8 cellular contexts compared by ENCODE assay signal in genomic region chr5:4868140-4868735, GRCh38.
A peak's percentile ranks its signal among the peaks of the same experiment; 100 is the strongest.
DNase-seq lines count a peak whose midpoint lies in the region; ATAC-seq, FAIRE-seq and TF ChIP-seq lines count a peak whose summit lies in the region.

No MANE protein-coding gene starts in this region.

- H3K4me3 ChIP-seq in GM06990 (replicated peaks; ENCODE audit: low read depth, low read length) = no peak overlapping the region
- H3K4me3 ChIP-seq in PC-9 = no peak overlapping the region
- H3K4me3 ChIP-seq in mammary epithelial cell (replicated peaks in 1 of 3; ENCODE audit: insufficient read depth in 1 of 3, low read depth in 2 of 3, low read length in 3 of 3) = no peak overlapping the region
- H3K4me3 ChIP-seq in HepG2 (replicated peaks in 1 of 3; ENCODE audit: insufficient read depth in 1 of 3, low read depth in 2 of 3, low read length in 3 of 3) = no peak overlapping the region

- CTCF ChIA-PET in PC-9 (lab: Charles Lee) (interaction anchor here (0.6 to 1.0 kb wide), 3 partner anchors 8 to 555 kb away, joined by 3 to 8 read pairs (median 4); no protein-coding TSS in a partner anchor), mammary epithelial cell (lab: Charles Lee; ENCODE audit: low non-redundant PET) (interaction anchor here (0.7 kb wide), 1 partner anchor 522 kb away, joined by 6 read pairs; no protein-coding TSS in a partner anchor), HepG2 (lab: Yijun Ruan, JAX; ENCODE audit: low intra/inter-chr PET ratio, low total read pairs) (interaction anchor here (1.5 kb wide), 1 partner anchor 550 kb away, joined by 15 read pairs; no protein-coding TSS in a partner anchor)

- H3K27ac ChIP-seq in PC-9 (no peak overlapping the region), mammary epithelial cell (ENCODE audit: insufficient read depth, low read depth, low read length) (no peak overlapping the region), HepG2 (ENCODE audit: extremely low read length, insufficient read depth, low read length) (no peak overlapping the region)

- H4K20me1 ChIP-seq in PC-9 (ENCODE audit: insufficient read depth) (no peaks in the 10 kb centered on the region), mammary epithelial cell (ENCODE audit: insufficient read depth, low read length) (no peaks in the 10 kb centered on the region), HepG2 (ENCODE audit: insufficient read depth, low read length) (no peaks in the 10 kb centered on the region)

- H3K9ac ChIP-seq in mammary epithelial cell (ENCODE audit: insufficient read depth, low read length) = no peak overlapping the region
- no peak overlapping the region for H3K9ac ChIP-seq in HepG2 (ENCODE audit: insufficient read depth, low read depth, low read length)

- 13% methylated on average over 8 of the region's 9 CpGs for WGBS in mammary epithelial cell (ENCODE audit: low coverage, missing lambda C conversion rate)
- 7% methylated on average over 9 of the region's 9 CpGs for WGBS in HepG2 (ENCODE audit: low lambda C conversion rate)

- H2AFZ ChIP-seq in PC-9 (no peak overlapping the region), mammary epithelial cell (ENCODE audit: low read depth, low read length) (no peak overlapping the region), HepG2 (ENCODE audit: low read length) (no peak overlapping the region)

- POLR2A ChIA-PET in PC-9 (lab: Charles Lee; ENCODE audit: unreplicated experiment) (interaction anchor here (0.6 kb wide), 1 partner anchor 133 kb away, joined by 3 read pairs; no protein-coding TSS in a partner anchor), HepG2 (lab: Yijun Ruan, JAX) (no interaction called here)

- no peaks in the 10 kb centered on the region for H3K9me2 ChIP-seq in PC-9 (ENCODE audit: insufficient read depth)

- BruUV-seq in PC-9 (replicated peaks; lab: Mats Ljungman, UMichigan) (no TSS peak), mammary epithelial cell (replicated peaks; lab: Mats Ljungman, UMichigan) (no TSS peak), HepG2 (replicated peaks; lab: Mats Ljungman, UMichigan) (no TSS peak)

- no peak for TF ChIP-seq EP300 in HepG2 (IDR thresholded peaks at IDR 0.05; ENCODE audit: low read depth in 2 of 2, low read length in 2 of 2)
- no peak for TF ChIP-seq EP300 in HepG2 (CRISPR knock-in tag; IDR thresholded peaks at IDR 0.05; ENCODE audit: borderline replicate concordance)

- H3K9me3 ChIP-seq in PC-9 (ENCODE audit: insufficient read depth, low read depth) (peaks cover 3% of the 10 kb centered on the region; the same call in 1 of the 2 replicates), mammary epithelial cell (replicated peaks; ENCODE audit: insufficient read depth, low read length) (no peaks in the 10 kb centered on the region), HepG2 (ENCODE audit: low read length) (no peaks in the 10 kb centered on the region)

- in situ Hi-C loops in mammary epithelial cell (cut with MboI; ENCODE audit: low sequenced_read_pairs in 2 of 2) (no loop called here), HepG2 (cut with HindIII; ENCODE audit: extremely low pct_ligation_motif_present, low pct_unique_long_range_greater_than_20kb) (no loop called here)

- ATAC-seq in HG03354 (IDR thresholded peaks at IDR 0.05; ENCODE audit: poor library complexity, severe bottlenecking, unreplicated experiment) = peak; percentile 72
- peak; percentile 87 for ATAC-seq in HepG2
- no peak for ATAC-seq in GM18858 (IDR thresholded peaks at IDR 0.05; ENCODE audit: unreplicated experiment)

- 0 out of 2 replicates have a peak, but pooled peaks have one; percentile 44 for TF ChIP-seq RAD21 in HepG2 (CRISPR knock-in tag; IDR thresholded peaks at IDR 0.05)

- intact Hi-C loops in PC-9 (cut with micrococcal nuclease; ENCODE audit: unreplicated experiment) (loop anchor here (1.0 to 5.0 kb wide), 3 partner anchors 274 to 625 kb away; partner anchors contain the start of gene ADAMTS16), mammary epithelial cell (cut with micrococcal nuclease) (loop anchor here (10.0 kb wide), 3 partner anchors 163 to 1263 kb away; no protein-coding TSS in a partner anchor), HepG2 (cut with micrococcal nuclease; ENCODE audit: unreplicated experiment) (loop anchor here (1.0 kb wide), 1 partner anchor 74 kb away; no protein-coding TSS in a partner anchor)

- no peak for TF ChIP-seq POLR2A in HepG2 (IDR thresholded peaks at IDR 0.05; ENCODE audit: insufficient read depth in 1 of 2, low read depth in 2 of 2, low read length in 2 of 2)

- H3K4me2 ChIP-seq in PC-9 (no peak overlapping the region), mammary epithelial cell (ENCODE audit: insufficient read depth, low read depth, low read length) (no peak overlapping the region), HepG2 (ENCODE audit: low read depth, low read length) (no peak overlapping the region)

- TF ChIP-seq CTCF in GM06990 (IDR thresholded peaks at IDR 0.05; ENCODE audit: insufficient read depth, low read length, poor library complexity, severe bottlenecking) (peak; percentile 83), PC-9 (conservative IDR thresholded peaks at IDR 0.05) (peak; percentile 98), mammary epithelial cell (conservative IDR thresholded peaks at IDR 0.05 in 1 of 2, IDR thresholded peaks at IDR 0.05 in 1 of 2; ENCODE audit: extremely low read depth in 1 of 2, insufficient read depth in 1 of 2, low read depth in 1 of 2, low read length in 2 of 2) (peak; percentile 88 to 95), HepG2 (CRISPR knock-in tag; IDR thresholded peaks at IDR 0.05) (peak; percentile 76)

- dilution Hi-C loops in mammary epithelial cell (cut with HindIII; ENCODE audit: low sequenced_read_pairs) = no loop called here

- H3K4me1 ChIP-seq in PC-9 (replicated peaks; ENCODE audit: insufficient read depth) (no peaks in the 10 kb centered on the region), mammary epithelial cell (ENCODE audit: insufficient read depth, low read length) (no peaks in the 10 kb centered on the region), HepG2 (ENCODE audit: insufficient read depth, low read length) (no peaks in the 10 kb centered on the region)

- H3F3A ChIP-seq in PC-9 (ENCODE audit: insufficient read depth, low read depth) = no peaks in the 10 kb centered on the region

- DNase-seq in AG08395 (ENCODE audit: low spot score) = peak; percentile 71
- no peak for DNase-seq in GM06990 (ENCODE audit: extremely low read depth, insufficient read length)
- peak; percentile 42 to 75 for DNase-seq in PC-9
- DNase-seq in mammary epithelial cell = peak; percentile 23
- peak; percentile 42 for DNase-seq in HepG2 (ENCODE audit: low spot score)
- DNase-seq in stimulated activated CD8-positive, alpha-beta memory T cell treated with anti-CD3 and anti-CD28 coated beads, Interleukin-7, amount 100 ng/mL, for 48 hours (ENCODE audit: extremely low read depth in 1 of 2, low read depth in 1 of 2) = peak; percentile 11 to 17

- H3K36me3 ChIP-seq in GM06990 (ENCODE audit: control insufficient read depth, insufficient read depth, low read length) = no peaks in the 10 kb centered on the region
- H3K36me3 ChIP-seq in PC-9 (ENCODE audit: low read depth) = no peaks in the 10 kb centered on the region
- no peaks in the 10 kb centered on the region for H3K36me3 ChIP-seq in mammary epithelial cell (ENCODE audit: insufficient read depth, low read length)
- no peaks in the 10 kb centered on the region for H3K36me3 ChIP-seq in HepG2 (replicated peaks in 1 of 2; ENCODE audit: control insufficient read depth in 1 of 2, insufficient read depth in 2 of 2, low read length in 2 of 2)

- H3K79me2 ChIP-seq in PC-9 (ENCODE audit: low read depth) (no peaks in the 10 kb centered on the region), mammary epithelial cell (ENCODE audit: insufficient read depth, low read length) (no peaks in the 10 kb centered on the region), HepG2 (ENCODE audit: insufficient read depth, low read length) (no peaks in the 10 kb centered on the region)

- H3K27me3 ChIP-seq in GM06990 (replicated peaks; ENCODE audit: control insufficient read depth, insufficient read depth, low read length) (no peaks in the 10 kb centered on the region), PC-9 (ENCODE audit: insufficient read depth, low read depth) (peaks cover 47% of the 10 kb centered on the region), mammary epithelial cell (ENCODE audit: insufficient read depth, low read length) (no peaks in the 10 kb centered on the region), HepG2 (ENCODE audit: control insufficient read depth in 1 of 2, insufficient read depth in 2 of 2, low read length in 2 of 2) (peaks cover 0 to 14% of the 10 kb centered on the region in 2 experiments; a peak in 3 of 5 replicates)

- peak; percentile 63 for FAIRE-seq in HepG2 (lab: Jason Lieb, UNC)

TF ChIP-seq in HepG2, 621 proteins besides CTCF, POLR2A, EP300 and RAD21:
- TF ChIP-seq SMC3 (IDR thresholded peaks at IDR 0.05; ENCODE audit: low read length) = peak; percentile 55
- TF ChIP-seq TEAD3 (CRISPR knock-in tag; optimal IDR thresholded peaks at IDR 0.05; ENCODE audit: borderline replicate concordance) = peak; percentile 43
- TF ChIP-seq XRCC5 (optimal IDR thresholded peaks at IDR 0.05; ENCODE audit: low read length) = peak; percentile 46
- no peak for TF ChIP-seq BATF2 (CRISPR knock-in tag; IDR thresholded peaks at IDR 0.05)
- peak; percentile 72 for TF ChIP-seq STAG1 (CRISPR knock-in tag; IDR thresholded peaks at IDR 0.05)
